ENCODE assay signal across 8 cellular contexts in the genomic region with DNA sequence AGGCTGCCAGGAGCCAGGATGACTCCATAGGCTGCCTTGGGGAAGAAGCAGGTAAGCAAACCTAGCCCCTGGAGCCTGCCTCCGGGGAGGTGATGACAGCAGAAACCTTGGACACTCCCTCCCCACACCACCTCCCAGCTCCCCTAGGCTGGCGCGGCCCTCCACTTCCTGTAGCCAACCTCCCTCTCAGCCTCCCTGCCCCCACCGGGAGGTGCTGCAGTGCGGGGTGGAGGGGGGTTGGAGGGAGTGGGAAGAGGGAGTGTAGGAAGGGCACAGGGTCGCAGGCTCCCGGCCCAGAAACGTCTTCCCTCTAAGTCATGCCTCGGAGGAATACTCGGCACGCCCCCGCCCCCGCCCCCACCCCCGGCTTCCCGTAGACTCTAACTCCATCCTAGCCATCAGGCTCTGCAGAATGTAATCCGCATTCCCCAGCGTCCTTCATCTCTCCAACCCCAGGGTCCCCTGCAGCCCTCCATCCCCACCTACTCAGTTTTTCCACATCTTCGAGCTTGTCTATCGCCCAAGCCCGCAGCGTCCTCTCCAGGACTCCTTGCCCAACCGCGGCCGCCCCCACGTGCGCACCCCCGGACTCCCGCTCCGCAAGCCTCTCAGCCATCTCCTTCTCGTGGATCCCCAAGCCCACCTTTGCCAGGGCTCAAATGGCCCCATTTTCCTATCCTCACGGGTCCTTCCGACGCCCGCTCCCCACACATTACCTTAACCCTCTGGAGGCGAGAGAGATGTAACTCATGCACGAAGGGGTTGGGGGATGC. TPM values are rescaled to one million over a fixed set of nuclear protein-coding genes. Genes with fewer than 3 reads are reported as not detected.
DNase-seq lines count a peak whose midpoint lies in the region; ATAC-seq and TF ChIP-seq lines count a peak whose summit lies in the region.

No MANE protein-coding gene starts in this region.

- H3K27ac ChIP-seq in OCI-LY7 (ENCODE audit: low read depth, low read length, poor library complexity, severe bottlenecking) (peak overlapping the region; percentile 62), subcutaneous abdominal adipose tissue (ENCODE audit: low read depth, low read length) (peak overlapping the region; percentile 7)
- peak overlapping the region; percentile 68 for H3K27ac ChIP-seq in naive thymus-derived CD4-positive, alpha-beta T cell (ENCODE audit: low read depth, low read length)

- POLR2A ChIA-PET in OCI-LY7 (lab: Charles Lee) = interaction anchor here (0.5 to 1.3 kb wide), 9 partner anchors 11 to 217 kb away, joined by 3 to 5 read pairs (median 3); a partner anchor contains a TSS
- POLR2A ChIA-PET in naive thymus-derived CD4-positive, alpha-beta T cell (lab: Charles Lee) = interaction anchor here (1.0 to 5.1 kb wide), 11 partner anchors 11 to 328 kb away, joined by 3 to 49 read pairs (median 10); a partner anchor contains a TSS

- peaks cover 29% of the 10 kb centered on the region for H3K4me1 Mint-ChIP-seq in activated T-helper 17 cell treated with anti-CD3 and anti-CD28 coated beads, Interleukin-2, amount 50 U/mL, for 72 hours
- peaks cover 5 to 44% (median 27%) of the 10 kb centered on the region in 7 donors for H3K4me1 Mint-ChIP-seq in naive thymus-derived CD4-positive, alpha-beta T cell

- peak overlapping the region; percentile 86 for H3K27ac Mint-ChIP-seq in activated T-helper 17 cell treated with anti-CD3 and anti-CD28 coated beads, Interleukin-2, amount 50 U/mL, for 72 hours
- peak overlapping the region; percentile 83 to 94 (median 88) for H3K27ac Mint-ChIP-seq in naive thymus-derived CD4-positive, alpha-beta T cell

- H3K9me3 ChIP-seq in OCI-LY7 (ENCODE audit: low read length) (no peaks in the 10 kb centered on the region), subcutaneous abdominal adipose tissue (ENCODE audit: control insufficient read depth in 5 of 5, low read length in 5 of 5) (no peaks in the 10 kb centered on the region)
- H3K9me3 ChIP-seq in naive thymus-derived CD4-positive, alpha-beta T cell (ENCODE audit: control insufficient read depth in 2 of 3, low read length in 3 of 3) = no peaks in the 10 kb centered on the region

- H3K4me3 ChIP-seq in OCI-LY7 (ENCODE audit: low read depth, low read length, poor library complexity, severe bottlenecking) = peak overlapping the region; percentile 99
- H3K4me3 ChIP-seq in naive thymus-derived CD4-positive, alpha-beta T cell (ENCODE audit: low read length) = peak overlapping the region; percentile 82
- peak overlapping the region; percentile 74 to 97 (median 91) for H3K4me3 ChIP-seq in subcutaneous abdominal adipose tissue (ENCODE audit: low read depth in 1 of 5, low read length in 5 of 5)

- H3K9ac ChIP-seq in subcutaneous abdominal adipose tissue (ENCODE audit: low read length in 5 of 5) = peak overlapping the region in 3 of 5 donors; percentile 48 to 74 (median 53)

- no TSS peak for BruUV-seq in OCI-LY7 (replicated peaks; lab: Mats Ljungman, UMichigan)

- no peak for TF ChIP-seq CTCF in OCI-LY7 (conservative IDR thresholded peaks at IDR 0.05; ENCODE audit: low read length)

- no peaks in the 10 kb centered on the region for H3K27me3 Mint-ChIP-seq in activated T-helper 17 cell treated with anti-CD3 and anti-CD28 coated beads, Interleukin-2, amount 50 U/mL, for 72 hours
- no peaks in the 10 kb centered on the region for H3K27me3 Mint-ChIP-seq in naive thymus-derived CD4-positive, alpha-beta T cell

- no peaks in the 10 kb centered on the region for H3K27me3 ChIP-seq in naive thymus-derived CD4-positive, alpha-beta T cell (ENCODE audit: control insufficient read depth in 2 of 2, insufficient read depth in 2 of 2, low read length in 2 of 2)
- H3K27me3 ChIP-seq in subcutaneous abdominal adipose tissue (ENCODE audit: control insufficient read depth in 5 of 5, insufficient read depth in 4 of 5, low read length in 5 of 5) = no peaks in the 10 kb centered on the region

- peaks cover 25% of the 10 kb centered on the region for H3K36me3 ChIP-seq in OCI-LY7 (ENCODE audit: insufficient read depth, low read length)
- H3K36me3 ChIP-seq in naive thymus-derived CD4-positive, alpha-beta T cell (ENCODE audit: control insufficient read depth in 2 of 3, insufficient read depth in 3 of 3, low read length in 3 of 3) = peaks cover 0 to 21% (median 0%) of the 10 kb centered on the region in 3 experiments
- H3K36me3 ChIP-seq in subcutaneous abdominal adipose tissue (ENCODE audit: control insufficient read depth in 5 of 5, insufficient read depth in 5 of 5, low read length in 5 of 5) = peaks cover 0 to 18% (median 5%) of the 10 kb centered on the region in 5 donors

- peak; percentile 26 for DNase-seq in DMS53 treated with DMSO at 0.1 percent for 48 hours (lab: John Stamatoyannopoulos, UW; ENCODE audit: unreplicated experiment)
- peak; percentile 66 for DNase-seq in OCI-LY7 (ENCODE audit: low spot score)
- DNase-seq in fibroblast of peridontal ligament (ENCODE audit: extremely low read depth) = peak; percentile 36
- peak in 8 of 9 donors; percentile 22 to 66 (median 34) for DNase-seq in naive thymus-derived CD4-positive, alpha-beta T cell

- H3K36me3 Mint-ChIP-seq in activated T-helper 17 cell treated with anti-CD3 and anti-CD28 coated beads, Interleukin-2, amount 50 U/mL, for 72 hours (ENCODE audit: low read depth) = peaks cover 35% of the 10 kb centered on the region
- peaks cover 0 to 18% (median 5%) of the 10 kb centered on the region in 5 donors for H3K36me3 Mint-ChIP-seq in naive thymus-derived CD4-positive, alpha-beta T cell

- no peaks in the 10 kb centered on the region for H3K9me2 ChIP-seq in OCI-LY7 (ENCODE audit: insufficient read depth, low read length)

- H2AFZ ChIP-seq in OCI-LY7 (ENCODE audit: low read length) = peak overlapping the region; percentile 73

- ATAC-seq in HG03432 (IDR thresholded peaks at IDR 0.05; ENCODE audit: unreplicated experiment) (peak; percentile 19), HG02938 (IDR thresholded peaks at IDR 0.05; ENCODE audit: unreplicated experiment) (no peak)
- ATAC-seq in activated T-helper 17 cell treated with anti-CD3 and anti-CD28 coated beads, Interleukin-2, amount 50 U/mL, for 72 hours (replicated peaks) = peak; percentile 20
- peak; percentile 0 for ATAC-seq in naive thymus-derived CD4-positive, alpha-beta T cell

- no peaks in the 10 kb centered on the region for H3K9me3 Mint-ChIP-seq in activated T-helper 17 cell treated with anti-CD3 and anti-CD28 coated beads, Interleukin-2, amount 50 U/mL, for 72 hours
- peaks cover 0 to 2% (median 0%) of the 10 kb centered on the region in 11 donors for H3K9me3 Mint-ChIP-seq in naive thymus-derived CD4-positive, alpha-beta T cell

- peaks cover 13% of the 10 kb centered on the region for H3K79me2 ChIP-seq in OCI-LY7 (ENCODE audit: insufficient read depth, low read depth, low read length)

- H4K20me1 ChIP-seq in OCI-LY7 (ENCODE audit: insufficient read depth, low read length) = 0 out of 2 replicates have a peak, but pooled peaks cover 7% of the 10 kb centered on the region

- peak overlapping the region; percentile 96 for H3K4me3 Mint-ChIP-seq in activated T-helper 17 cell treated with anti-CD3 and anti-CD28 coated beads, Interleukin-2, amount 50 U/mL, for 72 hours
- H3K4me3 Mint-ChIP-seq in naive thymus-derived CD4-positive, alpha-beta T cell = peak overlapping the region; percentile 94 to 99 (median 96)

- CTCF ChIA-PET in OCI-LY7 (lab: Charles Lee; ENCODE audit: unreplicated experiment) = interaction anchor here (1.0 kb wide), 1 partner anchor 23 kb away, joined by 4 read pairs; no protein-coding TSS in a partner anchor
- CTCF ChIA-PET in naive thymus-derived CD4-positive, alpha-beta T cell (lab: Charles Lee) = interaction anchor here (0.6 to 3.5 kb wide), 19 partner anchors 12 to 309 kb away, joined by 3 to 68 read pairs (median 4); a partner anchor contains a TSS

- H3K4me1 ChIP-seq in OCI-LY7 (ENCODE audit: insufficient read depth, low read length, poor library complexity, severe bottlenecking) (peaks cover 18% of the 10 kb centered on the region), subcutaneous abdominal adipose tissue (ENCODE audit: control insufficient read depth in 5 of 5, insufficient read depth in 5 of 5, low read length in 5 of 5) (peaks cover 10 to 29% (median 20%) of the 10 kb centered on the region in 5 donors)
- peaks cover 13 to 17% of the 10 kb centered on the region in 2 donors for H3K4me1 ChIP-seq in naive thymus-derived CD4-positive, alpha-beta T cell (ENCODE audit: control insufficient read depth in 2 of 2, insufficient read depth in 2 of 2, low read length in 2 of 2)

- intact Hi-C loops in OCI-LY7 (cut with micrococcal nuclease; ENCODE audit: unreplicated experiment) = loop anchor here (1.0 to 10.0 kb wide), 3 partner anchors 23 to 332 kb away; a partner anchor contains a TSS
- intact Hi-C loops in naive thymus-derived CD4-positive, alpha-beta T cell (cut with micrococcal nuclease) = loop anchor here (1.0 to 10.0 kb wide), 18 partner anchors 23 to 622 kb away; a partner anchor contains a TSS

- H3K4me2 ChIP-seq in OCI-LY7 (ENCODE audit: low read length) = peak overlapping the region; percentile 94

RNA-seq across cellular contexts. Expression of a gene that starts 0.5 kb away (rescaled TPM):
- 27.8 and 44.3 TPM in 2 replicates for total RNA-seq in OCI-LY7 (2014; rRNA removed; shearing (Covaris generic))
- 74.5 and 84.4 TPM in 2 replicates for total RNA-seq in OCI-LY7 (2022)
- total RNA-seq in activated T-helper 17 cell treated with anti-CD3 and anti-CD28 coated beads, Interleukin-2, amount 50 U/mL, for 72 hours = 10 to 100 TPM; 73.8 to 95.0 TPM
- 10 to 100 TPM; 40.0 to 95.5 (median 63.4) TPM for total RNA-seq in naive thymus-derived CD4-positive, alpha-beta T cell
- 10 to 100 TPM; 10.8 to 15.1 TPM for polyA plus RNA-seq in naive thymus-derived CD4-positive, alpha-beta T cell

RNA-seq across cellular contexts. Expression of a gene that starts 23.3 kb away (rescaled TPM):
- total RNA-seq in OCI-LY7 (2014; rRNA removed; shearing (Covaris generic)) = not detected in 2 replicates
- total RNA-seq in OCI-LY7 (2022) = not detected in 2 replicates
- not detected for total RNA-seq in activated T-helper 17 cell treated with anti-CD3 and anti-CD28 coated beads, Interleukin-2, amount 50 U/mL, for 72 hours
- not detected for total RNA-seq in naive thymus-derived CD4-positive, alpha-beta T cell
- polyA plus RNA-seq in naive thymus-derived CD4-positive, alpha-beta T cell = not detected

RNA-seq across cellular contexts. Expression of a gene that starts 23.5 kb away (rescaled TPM):
- 115 and 191 TPM in 2 replicates for total RNA-seq in OCI-LY7 (2014; rRNA removed; shearing (Covaris generic))
- total RNA-seq in OCI-LY7 (2022) = 125 and 130 TPM in 2 replicates
- total RNA-seq in activated T-helper 17 cell treated with anti-CD3 and anti-CD28 coated beads, Interleukin-2, amount 50 U/mL, for 72 hours = 100 to 1,000 TPM; 150 to 210 TPM
- 100 to 1,000 TPM in 1 of 5 experiments, 10 to 100 TPM in 4; 31.9 to 176 (median 75.7) TPM for total RNA-seq in naive thymus-derived CD4-positive, alpha-beta T cell
- 100 to 1,000 TPM; 335 to 371 TPM for polyA plus RNA-seq in naive thymus-derived CD4-positive, alpha-beta T cell

RNA-seq across cellular contexts. Expression of a gene that starts 28.9 kb away (rescaled TPM):
- 8.9 and 11.5 TPM in 2 replicates for total RNA-seq in OCI-LY7 (2014; rRNA removed; shearing (Covaris generic))
- total RNA-seq in OCI-LY7 (2022) = 14.9 and 16.1 TPM in 2 replicates
- 10 to 100 TPM; 25.2 to 33.6 TPM for total RNA-seq in activated T-helper 17 cell treated with anti-CD3 and anti-CD28 coated beads, Interleukin-2, amount 50 U/mL, for 72 hours
- total RNA-seq in naive thymus-derived CD4-positive, alpha-beta T cell = 100 to 1,000 TPM in 4 of 5 experiments, 10 to 100 TPM in 1; 39.2 to 122 (median 111) TPM
- polyA plus RNA-seq in naive thymus-derived CD4-positive, alpha-beta T cell = 10 to 100 TPM in 1 of 2 donors, 1 to 10 TPM in 1; 9.6 to 13.4 TPM

Comparison
In these comparisons a context has a peak if more than half of its experiments do, and no peak if none do; other contexts are left out.
1. H3K27ac ChIP-seq: peak in every context shown above with its lines; median percentile 68 in naive thymus-derived CD4-positive, alpha-beta T cell; 62 in OCI-LY7; 7 in subcutaneous abdominal adipose tissue.